Comparison of ENCODE assay signal across 1 cellular context in the genomic region with DNA sequence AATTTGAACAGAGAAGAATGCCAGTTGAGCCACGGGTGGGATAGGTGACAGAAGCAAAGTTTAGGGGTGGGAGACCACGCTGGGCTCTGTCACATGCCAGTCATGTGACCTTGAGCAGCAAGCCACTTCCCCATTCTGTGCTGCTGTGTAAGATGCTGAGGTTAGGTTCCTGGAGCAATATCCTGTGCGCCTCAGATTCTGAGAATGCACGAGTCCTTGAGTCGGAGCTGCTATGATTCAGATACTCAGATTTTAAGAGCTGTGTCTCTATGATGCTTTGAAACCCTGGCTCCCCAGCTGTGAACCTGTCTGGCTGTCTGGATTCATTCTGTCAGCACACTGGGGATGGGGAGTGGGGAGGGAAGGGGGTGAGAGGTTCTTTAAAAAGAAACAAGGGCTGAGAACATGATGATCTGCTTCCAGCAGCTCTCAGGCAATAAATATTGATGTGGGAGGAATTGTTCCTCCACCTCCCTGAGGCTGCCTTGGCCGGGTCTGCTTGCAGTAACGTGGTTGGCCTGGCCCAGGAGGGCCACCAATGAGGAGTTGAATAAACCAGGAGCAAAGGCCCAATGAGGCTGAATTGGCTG.
A peak's percentile ranks its signal among the peaks of the same experiment; 100 is the strongest.
TF ChIP-seq lines count a peak whose summit lies in the region.

No MANE protein-coding gene starts in this region.

TF ChIP-seq in K562, 482 proteins besides CTCF, POLR2A, EP300 and RAD21 (continued from another document and continues in another):
- TF ChIP-seq, protein P1, sequence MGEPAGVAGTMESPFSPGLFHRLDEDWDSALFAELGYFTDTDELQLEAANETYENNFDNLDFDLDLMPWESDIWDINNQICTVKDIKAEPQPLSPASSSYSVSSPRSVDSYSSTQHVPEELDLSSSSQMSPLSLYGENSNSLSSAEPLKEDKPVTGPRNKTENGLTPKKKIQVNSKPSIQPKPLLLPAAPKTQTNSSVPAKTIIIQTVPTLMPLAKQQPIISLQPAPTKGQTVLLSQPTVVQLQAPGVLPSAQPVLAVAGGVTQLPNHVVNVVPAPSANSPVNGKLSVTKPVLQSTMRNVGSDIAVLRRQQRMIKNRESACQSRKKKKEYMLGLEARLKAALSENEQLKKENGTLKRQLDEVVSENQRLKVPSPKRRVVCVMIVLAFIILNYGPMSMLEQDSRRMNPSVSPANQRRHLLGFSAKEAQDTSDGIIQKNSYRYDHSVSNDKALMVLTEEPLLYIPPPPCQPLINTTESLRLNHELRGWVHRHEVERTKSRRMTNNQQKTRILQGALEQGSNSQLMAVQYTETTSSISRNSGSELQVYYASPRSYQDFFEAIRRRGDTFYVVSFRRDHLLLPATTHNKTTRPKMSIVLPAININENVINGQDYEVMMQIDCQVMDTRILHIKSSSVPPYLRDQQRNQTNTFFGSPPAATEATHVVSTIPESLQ (CRISPR knock-in tag; IDR thresholded peaks at IDR 0.05): no peak
- no peak for TF ChIP-seq SRSF1 (IDR thresholded peaks at IDR 0.05; ENCODE audit: low read depth, low read length)
- TF ChIP-seq, protein P2, sequence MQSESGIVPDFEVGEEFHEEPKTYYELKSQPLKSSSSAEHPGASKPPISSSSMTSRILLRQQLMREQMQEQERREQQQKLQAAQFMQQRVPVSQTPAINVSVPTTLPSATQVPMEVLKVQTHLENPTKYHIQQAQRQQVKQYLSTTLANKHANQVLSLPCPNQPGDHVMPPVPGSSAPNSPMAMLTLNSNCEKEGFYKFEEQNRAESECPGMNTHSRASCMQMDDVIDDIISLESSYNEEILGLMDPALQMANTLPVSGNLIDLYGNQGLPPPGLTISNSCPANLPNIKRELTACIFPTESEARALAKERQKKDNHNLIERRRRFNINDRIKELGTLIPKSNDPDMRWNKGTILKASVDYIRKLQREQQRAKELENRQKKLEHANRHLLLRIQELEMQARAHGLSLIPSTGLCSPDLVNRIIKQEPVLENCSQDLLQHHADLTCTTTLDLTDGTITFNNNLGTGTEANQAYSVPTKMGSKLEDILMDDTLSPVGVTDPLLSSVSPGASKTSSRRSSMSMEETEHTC (IDR thresholded peaks at IDR 0.05): no peak
- no peak for TF ChIP-seq RBM17 (IDR thresholded peaks at IDR 0.05; ENCODE audit: borderline replicate concordance, low read depth, low read length)
- TF ChIP-seq, protein P3, sequence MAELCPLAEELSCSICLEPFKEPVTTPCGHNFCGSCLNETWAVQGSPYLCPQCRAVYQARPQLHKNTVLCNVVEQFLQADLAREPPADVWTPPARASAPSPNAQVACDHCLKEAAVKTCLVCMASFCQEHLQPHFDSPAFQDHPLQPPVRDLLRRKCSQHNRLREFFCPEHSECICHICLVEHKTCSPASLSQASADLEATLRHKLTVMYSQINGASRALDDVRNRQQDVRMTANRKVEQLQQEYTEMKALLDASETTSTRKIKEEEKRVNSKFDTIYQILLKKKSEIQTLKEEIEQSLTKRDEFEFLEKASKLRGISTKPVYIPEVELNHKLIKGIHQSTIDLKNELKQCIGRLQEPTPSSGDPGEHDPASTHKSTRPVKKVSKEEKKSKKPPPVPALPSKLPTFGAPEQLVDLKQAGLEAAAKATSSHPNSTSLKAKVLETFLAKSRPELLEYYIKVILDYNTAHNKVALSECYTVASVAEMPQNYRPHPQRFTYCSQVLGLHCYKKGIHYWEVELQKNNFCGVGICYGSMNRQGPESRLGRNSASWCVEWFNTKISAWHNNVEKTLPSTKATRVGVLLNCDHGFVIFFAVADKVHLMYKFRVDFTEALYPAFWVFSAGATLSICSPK (IDR thresholded peaks at IDR 0.05; ENCODE audit: borderline replicate concordance): no peak
- TF ChIP-seq, protein P4, sequence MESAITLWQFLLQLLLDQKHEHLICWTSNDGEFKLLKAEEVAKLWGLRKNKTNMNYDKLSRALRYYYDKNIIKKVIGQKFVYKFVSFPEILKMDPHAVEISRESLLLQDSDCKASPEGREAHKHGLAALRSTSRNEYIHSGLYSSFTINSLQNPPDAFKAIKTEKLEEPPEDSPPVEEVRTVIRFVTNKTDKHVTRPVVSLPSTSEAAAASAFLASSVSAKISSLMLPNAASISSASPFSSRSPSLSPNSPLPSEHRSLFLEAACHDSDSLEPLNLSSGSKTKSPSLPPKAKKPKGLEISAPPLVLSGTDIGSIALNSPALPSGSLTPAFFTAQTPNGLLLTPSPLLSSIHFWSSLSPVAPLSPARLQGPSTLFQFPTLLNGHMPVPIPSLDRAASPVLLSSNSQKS (CRISPR knock-in tag; IDR thresholded peaks at IDR 0.05): no peak
- no peak for TF ChIP-seq ZKSCAN3 (CRISPR knock-in tag; IDR thresholded peaks at IDR 0.05)
- TF ChIP-seq, protein P5, sequence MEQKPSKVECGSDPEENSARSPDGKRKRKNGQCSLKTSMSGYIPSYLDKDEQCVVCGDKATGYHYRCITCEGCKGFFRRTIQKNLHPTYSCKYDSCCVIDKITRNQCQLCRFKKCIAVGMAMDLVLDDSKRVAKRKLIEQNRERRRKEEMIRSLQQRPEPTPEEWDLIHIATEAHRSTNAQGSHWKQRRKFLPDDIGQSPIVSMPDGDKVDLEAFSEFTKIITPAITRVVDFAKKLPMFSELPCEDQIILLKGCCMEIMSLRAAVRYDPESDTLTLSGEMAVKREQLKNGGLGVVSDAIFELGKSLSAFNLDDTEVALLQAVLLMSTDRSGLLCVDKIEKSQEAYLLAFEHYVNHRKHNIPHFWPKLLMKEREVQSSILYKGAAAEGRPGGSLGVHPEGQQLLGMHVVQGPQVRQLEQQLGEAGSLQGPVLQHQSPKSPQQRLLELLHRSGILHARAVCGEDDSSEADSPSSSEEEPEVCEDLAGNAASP (IDR thresholded peaks at IDR 0.05): no peak
- no peak for TF ChIP-seq HOXB6 (CRISPR knock-in tag; IDR thresholded peaks at IDR 0.05; ENCODE audit: borderline replicate concordance)
- no peak for TF ChIP-seq RHOXF2B (CRISPR knock-in tag; conservative IDR thresholded peaks at IDR 0.05)
- no peak for TF ChIP-seq KAT8 (IDR thresholded peaks at IDR 0.05; ENCODE audit: low read depth)
- TF ChIP-seq SMAD4 (CRISPR knock-in tag; conservative IDR thresholded peaks at IDR 0.05): no peak
- no peak for TF ChIP-seq ZFP1 (CRISPR knock-in tag; IDR thresholded peaks at IDR 0.05)
- TF ChIP-seq ZNF316 (IDR thresholded peaks at IDR 0.05): no peak
- TF ChIP-seq TOE1 (IDR thresholded peaks at IDR 0.05; ENCODE audit: borderline replicate concordance): peak; percentile 70; the same call in 1 of the 2 replicates
- TF ChIP-seq TOE1 (CRISPR knock-in tag; IDR thresholded peaks at IDR 0.05; ENCODE audit: borderline replicate concordance, low read depth): no peak
- no peak for TF ChIP-seq PRMT5 (CRISPR knock-in tag; IDR thresholded peaks at IDR 0.05)
- TF ChIP-seq ZNF224 (CRISPR knock-in tag; IDR thresholded peaks at IDR 0.05): no peak
- no peak for TF ChIP-seq ZNF3 (CRISPR knock-in tag; IDR thresholded peaks at IDR 0.05)
- no peak for TF ChIP-seq HSF4 (CRISPR knock-in tag; IDR thresholded peaks at IDR 0.05; ENCODE audit: borderline replicate concordance)
- TF ChIP-seq FOXK1 (CRISPR knock-in tag; IDR thresholded peaks at IDR 0.05; ENCODE audit: borderline replicate concordance): no peak
- TF ChIP-seq, protein P6, sequence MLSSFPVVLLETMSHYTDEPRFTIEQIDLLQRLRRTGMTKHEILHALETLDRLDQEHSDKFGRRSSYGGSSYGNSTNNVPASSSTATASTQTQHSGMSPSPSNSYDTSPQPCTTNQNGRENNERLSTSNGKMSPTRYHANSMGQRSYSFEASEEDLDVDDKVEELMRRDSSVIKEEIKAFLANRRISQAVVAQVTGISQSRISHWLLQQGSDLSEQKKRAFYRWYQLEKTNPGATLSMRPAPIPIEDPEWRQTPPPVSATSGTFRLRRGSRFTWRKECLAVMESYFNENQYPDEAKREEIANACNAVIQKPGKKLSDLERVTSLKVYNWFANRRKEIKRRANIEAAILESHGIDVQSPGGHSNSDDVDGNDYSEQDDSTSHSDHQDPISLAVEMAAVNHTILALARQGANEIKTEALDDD (IDR thresholded peaks at IDR 0.05): no peak
- TF ChIP-seq, protein P7, sequence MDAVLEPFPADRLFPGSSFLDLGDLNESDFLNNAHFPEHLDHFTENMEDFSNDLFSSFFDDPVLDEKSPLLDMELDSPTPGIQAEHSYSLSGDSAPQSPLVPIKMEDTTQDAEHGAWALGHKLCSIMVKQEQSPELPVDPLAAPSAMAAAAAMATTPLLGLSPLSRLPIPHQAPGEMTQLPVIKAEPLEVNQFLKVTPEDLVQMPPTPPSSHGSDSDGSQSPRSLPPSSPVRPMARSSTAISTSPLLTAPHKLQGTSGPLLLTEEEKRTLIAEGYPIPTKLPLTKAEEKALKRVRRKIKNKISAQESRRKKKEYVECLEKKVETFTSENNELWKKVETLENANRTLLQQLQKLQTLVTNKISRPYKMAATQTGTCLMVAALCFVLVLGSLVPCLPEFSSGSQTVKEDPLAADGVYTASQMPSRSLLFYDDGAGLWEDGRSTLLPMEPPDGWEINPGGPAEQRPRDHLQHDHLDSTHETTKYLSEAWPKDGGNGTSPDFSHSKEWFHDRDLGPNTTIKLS (IDR thresholded peaks at IDR 0.05; ENCODE audit: borderline replicate concordance, low read depth): no peak
- TF ChIP-seq NCOA4 (IDR thresholded peaks at IDR 0.05; ENCODE audit: partially characterized antibody): no peak
- no peak for TF ChIP-seq SIN3A (IDR thresholded peaks at IDR 0.05; ENCODE audit: borderline replicate concordance in 2 of 2, control insufficient read depth in 1 of 2, low read depth in 2 of 2, low read length in 2 of 2)
- TF ChIP-seq SPI1 (IDR thresholded peaks at IDR 0.05; ENCODE audit: borderline replicate concordance, low read depth, low read length): peak; percentile 94
- TF ChIP-seq GTF2F1 (IDR thresholded peaks at IDR 0.05; ENCODE audit: low read depth, low read length): no peak
- TF ChIP-seq, protein P8, sequence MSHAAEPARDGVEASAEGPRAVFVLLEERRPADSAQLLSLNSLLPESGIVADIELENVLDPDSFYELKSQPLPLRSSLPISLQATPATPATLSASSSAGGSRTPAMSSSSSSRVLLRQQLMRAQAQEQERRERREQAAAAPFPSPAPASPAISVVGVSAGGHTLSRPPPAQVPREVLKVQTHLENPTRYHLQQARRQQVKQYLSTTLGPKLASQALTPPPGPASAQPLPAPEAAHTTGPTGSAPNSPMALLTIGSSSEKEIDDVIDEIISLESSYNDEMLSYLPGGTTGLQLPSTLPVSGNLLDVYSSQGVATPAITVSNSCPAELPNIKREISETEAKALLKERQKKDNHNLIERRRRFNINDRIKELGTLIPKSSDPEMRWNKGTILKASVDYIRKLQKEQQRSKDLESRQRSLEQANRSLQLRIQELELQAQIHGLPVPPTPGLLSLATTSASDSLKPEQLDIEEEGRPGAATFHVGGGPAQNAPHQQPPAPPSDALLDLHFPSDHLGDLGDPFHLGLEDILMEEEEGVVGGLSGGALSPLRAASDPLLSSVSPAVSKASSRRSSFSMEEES (CRISPR knock-in tag; IDR thresholded peaks at IDR 0.05): peak; percentile 90
- TF ChIP-seq HDAC2 (IDR thresholded peaks at IDR 0.05): no peak
- TF ChIP-seq ZNF79 (CRISPR knock-in tag; IDR thresholded peaks at IDR 0.05; ENCODE audit: low read depth): no peak
- no peak for TF ChIP-seq ZNF699 (CRISPR knock-in tag; IDR thresholded peaks at IDR 0.05; ENCODE audit: insufficient replicate concordance)
- TF ChIP-seq, protein P9, sequence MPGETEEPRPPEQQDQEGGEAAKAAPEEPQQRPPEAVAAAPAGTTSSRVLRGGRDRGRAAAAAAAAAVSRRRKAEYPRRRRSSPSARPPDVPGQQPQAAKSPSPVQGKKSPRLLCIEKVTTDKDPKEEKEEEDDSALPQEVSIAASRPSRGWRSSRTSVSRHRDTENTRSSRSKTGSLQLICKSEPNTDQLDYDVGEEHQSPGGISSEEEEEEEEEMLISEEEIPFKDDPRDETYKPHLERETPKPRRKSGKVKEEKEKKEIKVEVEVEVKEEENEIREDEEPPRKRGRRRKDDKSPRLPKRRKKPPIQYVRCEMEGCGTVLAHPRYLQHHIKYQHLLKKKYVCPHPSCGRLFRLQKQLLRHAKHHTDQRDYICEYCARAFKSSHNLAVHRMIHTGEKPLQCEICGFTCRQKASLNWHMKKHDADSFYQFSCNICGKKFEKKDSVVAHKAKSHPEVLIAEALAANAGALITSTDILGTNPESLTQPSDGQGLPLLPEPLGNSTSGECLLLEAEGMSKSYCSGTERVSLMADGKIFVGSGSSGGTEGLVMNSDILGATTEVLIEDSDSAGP (CRISPR knock-in tag; IDR thresholded peaks at IDR 0.05): no peak
- no peak for TF ChIP-seq TCF7L2 (IDR thresholded peaks at IDR 0.05; ENCODE audit: low read depth, low read length)
- no peak for TF ChIP-seq TBL1XR1 (IDR thresholded peaks at IDR 0.05; ENCODE audit: low read length in 2 of 2)
- no peak for TF ChIP-seq GTF2A2 (tag; IDR thresholded peaks at IDR 0.05)
- TF ChIP-seq ZNF551 (CRISPR knock-in tag; IDR thresholded peaks at IDR 0.05): no peak
- TF ChIP-seq, protein P10, sequence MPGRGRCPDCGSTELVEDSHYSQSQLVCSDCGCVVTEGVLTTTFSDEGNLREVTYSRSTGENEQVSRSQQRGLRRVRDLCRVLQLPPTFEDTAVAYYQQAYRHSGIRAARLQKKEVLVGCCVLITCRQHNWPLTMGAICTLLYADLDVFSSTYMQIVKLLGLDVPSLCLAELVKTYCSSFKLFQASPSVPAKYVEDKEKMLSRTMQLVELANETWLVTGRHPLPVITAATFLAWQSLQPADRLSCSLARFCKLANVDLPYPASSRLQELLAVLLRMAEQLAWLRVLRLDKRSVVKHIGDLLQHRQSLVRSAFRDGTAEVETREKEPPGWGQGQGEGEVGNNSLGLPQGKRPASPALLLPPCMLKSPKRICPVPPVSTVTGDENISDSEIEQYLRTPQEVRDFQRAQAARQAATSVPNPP (IDR thresholded peaks at IDR 0.05; ENCODE audit: borderline replicate concordance, insufficient read depth, insufficient read length): no peak
- no peak for TF ChIP-seq DDX20 (tag; IDR thresholded peaks at IDR 0.05; ENCODE audit: low read depth)
- TF ChIP-seq LEF1 (IDR thresholded peaks at IDR 0.05): no peak
- TF ChIP-seq ZNF282 (CRISPR knock-in tag; IDR thresholded peaks at IDR 0.05): no peak
- 0 out of 4 replicates have a peak, but pooled peaks of 1 of the 2 experiments have one; percentile 18 for TF ChIP-seq TEAD1 (CRISPR knock-in tag; IDR thresholded peaks at IDR 0.05)
- no peak for TF ChIP-seq FOXJ2 (tag; IDR thresholded peaks at IDR 0.05)
- TF ChIP-seq, protein P11, sequence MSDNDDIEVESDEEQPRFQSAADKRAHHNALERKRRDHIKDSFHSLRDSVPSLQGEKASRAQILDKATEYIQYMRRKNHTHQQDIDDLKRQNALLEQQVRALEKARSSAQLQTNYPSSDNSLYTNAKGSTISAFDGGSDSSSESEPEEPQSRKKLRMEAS (CRISPR knock-in tag; IDR thresholded peaks at IDR 0.05): no peak
- TF ChIP-seq, protein P12, sequence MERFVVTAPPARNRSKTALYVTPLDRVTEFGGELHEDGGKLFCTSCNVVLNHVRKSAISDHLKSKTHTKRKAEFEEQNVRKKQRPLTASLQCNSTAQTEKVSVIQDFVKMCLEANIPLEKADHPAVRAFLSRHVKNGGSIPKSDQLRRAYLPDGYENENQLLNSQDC (CRISPR knock-in tag; IDR thresholded peaks at IDR 0.05): no peak
- no peak for TF ChIP-seq ESRRB (CRISPR knock-in tag; IDR thresholded peaks at IDR 0.05; ENCODE audit: borderline replicate concordance)
- TF ChIP-seq CTBP1 (IDR thresholded peaks at IDR 0.05; ENCODE audit: borderline replicate concordance): peak; percentile 51; the same call in 1 of the 2 replicates
- TF ChIP-seq CXXC5 (CRISPR knock-in tag; IDR thresholded peaks at IDR 0.05): 0 out of 2 replicates have a peak, but pooled peaks have one; percentile 18
- TF ChIP-seq THRAP3 (IDR thresholded peaks at IDR 0.05; ENCODE audit: borderline replicate concordance): no peak
- TF ChIP-seq CHD2 (IDR thresholded peaks at IDR 0.05; ENCODE audit: low read depth, low read length): no peak
- TF ChIP-seq CEBPB (tag; IDR thresholded peaks at IDR 0.05): no peak
- no peak for TF ChIP-seq SREBF1 (IDR thresholded peaks at IDR 0.05; ENCODE audit: borderline replicate concordance, low read depth, low read length)
- TF ChIP-seq NR4A1 (CRISPR knock-in tag; IDR thresholded peaks at IDR 0.05): no peak
- TF ChIP-seq NR4A1 (tag; IDR thresholded peaks at IDR 0.05): no peak
- TF ChIP-seq SREBF2 (CRISPR knock-in tag; IDR thresholded peaks at IDR 0.05): no peak
